ENCODE assay signal across 7 cellular contexts in genomic region chr12:76641073-76641472, GRCh38.
"Had no signal": no experiment of that assay in that cellular context is flagged by ENCODE, and none has a peak within 500 bp of the region (broad histone marks: within the 10 kb centered on the region; RNA-seq: fewer than 3 reads in every experiment).

No MANE protein-coding gene starts in this region.

- DNase-seq: GM23248, GOT3, H7, IMR-90 had no signal

- H3K36me3 ChIP-seq: HAP-1 had no signal

- H2AFZ ChIP-seq: GM23248 had no signal

- H3K9ac ChIP-seq: GM23248 had no signal

- H3K4me3 ChIP-seq: GM23248, HAP-1 had no signal

- ATAC-seq: HCT116 had no signal

- H3K9me3 ChIP-seq: HAP-1 had no signal

- H3K4me1 ChIP-seq: HAP-1 had no signal

- FAIRE-seq: HTR-8/SVneo had no signal

- H3K27ac ChIP-seq: GM23248 had no signal
